ENCODE assay signal across 8 cellular contexts in genomic region chr10:89701238-89702120, GRCh38. TPM values are rescaled to one million over a fixed set of nuclear protein-coding genes. Genes with fewer than 3 reads are reported as not detected.
DNase-seq lines count a peak whose midpoint lies in the region; ATAC-seq and TF ChIP-seq lines count a peak whose summit lies in the region.

KIF20B (plus strand) TSS chr10:89701590; CDS start chr10:89705295, 3,705 bp downstream.

- H3K36me3 Mint-ChIP-seq in activated naive CD4-positive, alpha-beta T cell treated with anti-CD3 and anti-CD28 coated beads, Interleukin-2, amount 50 U/mL, for 72 hours: peaks cover 18 to 26% of the 10 kb centered on the region in 2 donors

- peak within 1 kb of the TSS; percentile 94 to 98 for H3K27ac Mint-ChIP-seq in activated naive CD4-positive, alpha-beta T cell treated with anti-CD3 and anti-CD28 coated beads, Interleukin-2, amount 50 U/mL, for 72 hours

- intact Hi-C loops in testis (cut with DNase I; ENCODE audit: low total_unique reads): no loop called here

- DNase-seq in NCI-H1092 treated with DMSO at 0.1 percent for 48 hours (lab: John Stamatoyannopoulos, UW): peak; percentile 94
- peak; percentile 93 for DNase-seq in SKM-1 (lab: John Stamatoyannopoulos, UW; ENCODE audit: unreplicated experiment)
- peak; percentile 92 to 97 for DNase-seq in activated naive CD4-positive, alpha-beta T cell treated with anti-CD3 and anti-CD28 coated beads, Interleukin-2, amount 50 U/mL, for 72 hours (ENCODE audit: low spot score in 2 of 2)
- DNase-seq in glomerular endothelial cell (ENCODE audit: extremely low read depth, low read depth, low spot score): peak; percentile 72
- peak; percentile 96 for DNase-seq in occipital lobe (lab: John Stamatoyannopoulos, UW)
- DNase-seq in testis: peak; percentile 97

- H3K27me3 ChIP-seq in testis: no peaks in the 10 kb centered on the region

- no peaks in the 10 kb centered on the region for H3K9me3 ChIP-seq in testis

- ATAC-seq in HG02623 (IDR thresholded peaks at IDR 0.05; ENCODE audit: unreplicated experiment): peak; percentile 97
- ATAC-seq in activated naive CD4-positive, alpha-beta T cell treated with anti-CD3 and anti-CD28 coated beads, Interleukin-2, amount 50 U/mL, for 72 hours: peak; percentile 96 to 97

- TF ChIP-seq POLR2A in GM10847 (IDR thresholded peaks at IDR 0.05; ENCODE audit: extremely low read depth, insufficient read length) (peak; percentile 80), testis (IDR thresholded peaks at IDR 0.05) (no peak)

- WGBS in testis, 2 donors: 0% methylated on average over 22 to 48 of the region's 48 CpGs

- peak; percentile 40 to 57 (median 42) for TF ChIP-seq CTCF in testis (IDR thresholded peaks at IDR 0.05)

- no peaks in the 10 kb centered on the region for H3K9me3 Mint-ChIP-seq in activated naive CD4-positive, alpha-beta T cell treated with anti-CD3 and anti-CD28 coated beads, Interleukin-2, amount 50 U/mL, for 72 hours

- H3K4me1 ChIP-seq in testis: no peaks in the 10 kb centered on the region

- no peaks in the 10 kb centered on the region for H3K36me3 ChIP-seq in testis (ENCODE audit: low read depth, missing control alignments)

- peak within 1 kb of the TSS; percentile 61 to 81 for H3K27ac ChIP-seq in testis

- peak within 1 kb of the TSS; percentile 69 to 72 for H3K4me3 ChIP-seq in testis

RNA-seq across cellular contexts. Expression of gene KIF20B, which starts in this region (rescaled TPM):
- total RNA-seq in activated naive CD4-positive, alpha-beta T cell treated with anti-CD3 and anti-CD28 coated beads, Interleukin-2, amount 50 U/mL, for 72 hours: 10 to 100 TPM; 52.7 to 76.1 TPM
- total RNA-seq in glomerular endothelial cell: 4.2 and 6.9 TPM in 2 replicates
- total RNA-seq in occipital lobe: 11.2 TPM
- total RNA-seq in testis: 10 to 100 TPM; 12.0 to 16.9 TPM
- polyA plus RNA-seq in testis (ENCODE audit: insufficient read depth, low read depth, low replicate concordance): 3.0 TPM

Comparison
In these comparisons a context has a peak if more than half of its experiments do, and no peak if none do; other contexts are left out.
1. Peak in every context shown above with its lines: DNase-seq, ATAC-seq, H3K4me3 ChIP-seq and H3K27ac ChIP-seq.